Comparison of ENCODE assay signal across 18 cellular contexts in the genomic region with DNA sequence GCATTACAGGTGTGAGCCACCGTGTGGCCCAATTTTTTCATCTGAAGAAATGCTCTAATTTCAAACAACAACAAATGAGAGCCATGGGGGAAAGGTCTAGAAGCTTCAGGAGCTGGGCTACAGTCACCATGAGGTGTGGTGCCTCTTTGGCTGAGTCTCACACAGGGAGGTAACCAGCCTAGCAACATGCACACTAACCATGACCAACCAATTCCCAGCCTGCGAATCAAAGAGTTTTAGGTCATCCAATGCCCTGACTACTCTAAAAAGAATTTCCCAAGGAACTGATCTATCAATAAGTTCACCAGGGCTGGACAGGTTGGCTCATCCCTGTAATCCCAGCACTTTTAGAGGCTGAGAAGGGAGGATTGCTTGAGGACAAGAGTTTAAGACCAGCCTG. TPM values are rescaled to one million over a fixed set of nuclear protein-coding genes. Genes with fewer than 3 reads are reported as not detected.
A peak's percentile ranks its signal among the peaks of the same experiment; 100 is the strongest.
DNase-seq lines count a peak whose midpoint lies in the region; ATAC-seq and TF ChIP-seq lines count a peak whose summit lies in the region.
"Had no signal": no experiment of that assay in that cellular context is flagged by ENCODE, and none has a peak within 500 bp of the region (broad histone marks: within the 10 kb centered on the region; RNA-seq: fewer than 3 reads in every experiment).

No MANE protein-coding gene starts in this region.

- no peak overlapping the region for H3K27ac ChIP-seq in naive thymus-derived CD4-positive, alpha-beta T cell (ENCODE audit: low read depth, low read length)
- H3K27ac ChIP-seq in heart left ventricle = no peak overlapping the region
- H3K27ac ChIP-seq: hepatocyte, ovary, RWPE1, thyroid gland had no signal

- CTCF ChIA-PET in activated CD4-positive, alpha-beta T cell treated with anti-CD3 and anti-CD28 coated beads for 36 hours (lab: Charles Lee) = interaction anchor here (0.6 to 1.5 kb wide), 4 partner anchors 34 to 69 kb away, joined by 3 to 5 read pairs (median 4); a partner anchor contains a TSS
- CTCF ChIA-PET in naive thymus-derived CD4-positive, alpha-beta T cell (lab: Charles Lee) = no interaction called here

- H3K36me3 Mint-ChIP-seq in activated CD4-positive, alpha-beta T cell treated with anti-CD3 and anti-CD28 coated beads for 36 hours (ENCODE audit: low read depth) = peaks cover 25% of the 10 kb centered on the region
- no peaks in the 10 kb centered on the region; the same call in 1 of the 2 replicates for H3K36me3 Mint-ChIP-seq in HFFc6 (ENCODE audit: low read depth)
- peaks cover 5% of the 10 kb centered on the region for H3K36me3 Mint-ChIP-seq in activated naive CD8-positive, alpha-beta T cell
- H3K36me3 Mint-ChIP-seq in naive thymus-derived CD4-positive, alpha-beta T cell = peaks cover 3 to 47% (median 10%) of the 10 kb centered on the region in 5 donors

- no peak overlapping the region for H3K4me3 Mint-ChIP-seq in activated CD4-positive, alpha-beta T cell treated with anti-CD3 and anti-CD28 coated beads for 36 hours
- H3K4me3 Mint-ChIP-seq in HFFc6 = no peak overlapping the region
- no peak overlapping the region for H3K4me3 Mint-ChIP-seq in activated naive CD8-positive, alpha-beta T cell
- peak overlapping the region in 6 of 10 donors; percentile 13 to 65 (median 18) for H3K4me3 Mint-ChIP-seq in naive thymus-derived CD4-positive, alpha-beta T cell

- H3K27me3 ChIP-seq in naive thymus-derived CD4-positive, alpha-beta T cell (ENCODE audit: control insufficient read depth in 2 of 2, insufficient read depth in 2 of 2, low read length in 2 of 2) = no peaks in the 10 kb centered on the region
- no peaks in the 10 kb centered on the region for H3K27me3 ChIP-seq in heart left ventricle
- H3K27me3 ChIP-seq: hepatocyte, ovary, thyroid gland had no signal

- no peak for TF ChIP-seq POLR2A in heart left ventricle (IDR thresholded peaks at IDR 0.05)

- DNase-seq in activated CD4-positive, alpha-beta T cell treated with anti-CD3 and anti-CD28 coated beads for 36 hours = no peak
- no peak for DNase-seq in activated CD4-positive, alpha-beta T cell treated with anti-CD3 and anti-CD28 coated beads, Interleukin-2, amount 50 U/mL, for 4 hours
- DNase-seq in HFFc6 = no peak
- no peak for DNase-seq in naive thymus-derived CD4-positive, alpha-beta T cell
- DNase-seq in heart left ventricle = no peak
- DNase-seq: 8988T; activated CD4-positive, CD25-positive, alpha-beta regulatory T cell; GF-D8; kidney glomerular epithelial cell; NCI-H1092 treated with DMSO at 0.1 percent for 48 hours; ovary; stimulated activated CD4-positive, alpha-beta T cell treated with anti-CD3 and anti-CD28 coated beads, Interleukin-2, amount 100 ng/mL, for 48 hours; thyroid gland had no signal

- H3K4me3 ChIP-seq in naive thymus-derived CD4-positive, alpha-beta T cell (ENCODE audit: low read length) = no peak overlapping the region
- no peak overlapping the region for H3K4me3 ChIP-seq in heart left ventricle
- H3K4me3 ChIP-seq: hepatocyte, ovary, thyroid gland had no signal

- peak overlapping the region; percentile 78 for H3K27ac Mint-ChIP-seq in activated CD4-positive, alpha-beta T cell treated with anti-CD3 and anti-CD28 coated beads for 36 hours
- H3K27ac Mint-ChIP-seq in HFFc6 = peak overlapping the region; percentile 7; the same call in 1 of the 2 replicates
- H3K27ac Mint-ChIP-seq in activated naive CD8-positive, alpha-beta T cell = peak overlapping the region; percentile 68
- peak overlapping the region in 6 of 9 donors; percentile 26 to 89 (median 72) for H3K27ac Mint-ChIP-seq in naive thymus-derived CD4-positive, alpha-beta T cell

- H3K4me1 ChIP-seq in naive thymus-derived CD4-positive, alpha-beta T cell (ENCODE audit: control insufficient read depth in 2 of 2, insufficient read depth in 2 of 2, low read length in 2 of 2) = peaks cover 17 to 30% of the 10 kb centered on the region in 2 donors
- peaks cover 0 to 18% (median 0%) of the 10 kb centered on the region in 12 donors for H3K4me1 ChIP-seq in heart left ventricle

- POLR2A ChIA-PET in activated CD4-positive, alpha-beta T cell treated with anti-CD3 and anti-CD28 coated beads for 36 hours (lab: Charles Lee) = interaction anchor here (0.6 to 0.7 kb wide), 2 partner anchors 14 to 80 kb away, joined by 3 read pairs; no protein-coding TSS in a partner anchor
- POLR2A ChIA-PET in naive thymus-derived CD4-positive, alpha-beta T cell (lab: Charles Lee) = interaction anchor here (0.6 to 7.8 kb wide), 3 partner anchors 11 to 39 kb away, joined by 3 to 49 read pairs (median 5); no protein-coding TSS in a partner anchor

- no peaks in the 10 kb centered on the region for H3K9me3 ChIP-seq in naive thymus-derived CD4-positive, alpha-beta T cell (ENCODE audit: control insufficient read depth in 2 of 3, low read length in 3 of 3)
- H3K9me3 ChIP-seq in heart left ventricle = no peaks in the 10 kb centered on the region
- H3K9me3 ChIP-seq: ovary, thyroid gland had no signal

- no peak for TF ChIP-seq CTCF in HFFc6 (IDR thresholded peaks at IDR 0.05)
- no peak for TF ChIP-seq CTCF in heart left ventricle (IDR thresholded peaks at IDR 0.05)

- 79 to 94% (median 88%) methylated on average over 2 of the region's 2 CpGs for WGBS in heart left ventricle, 4 donors

- intact Hi-C loops in activated CD4-positive, alpha-beta T cell treated with anti-CD3 and anti-CD28 coated beads for 36 hours (cut with DNase I, micrococcal nuclease) = no loop called here
- intact Hi-C loops in naive thymus-derived CD4-positive, alpha-beta T cell (cut with micrococcal nuclease) = no loop called here
- intact Hi-C loops in heart left ventricle (cut with DNase I) = no loop called here

- peaks cover 54% of the 10 kb centered on the region for H3K4me1 Mint-ChIP-seq in activated CD4-positive, alpha-beta T cell treated with anti-CD3 and anti-CD28 coated beads for 36 hours
- H3K4me1 Mint-ChIP-seq in HFFc6 (ENCODE audit: low read depth) = peaks cover 35% of the 10 kb centered on the region
- H3K4me1 Mint-ChIP-seq in activated naive CD8-positive, alpha-beta T cell (ENCODE audit: low read depth) = peaks cover 40% of the 10 kb centered on the region
- peaks cover 23 to 66% (median 43%) of the 10 kb centered on the region in 7 donors for H3K4me1 Mint-ChIP-seq in naive thymus-derived CD4-positive, alpha-beta T cell

- no peak for ATAC-seq in activated CD4-positive, alpha-beta T cell treated with anti-CD3 and anti-CD28 coated beads for 36 hours
- ATAC-seq in naive thymus-derived CD4-positive, alpha-beta T cell = no peak
- ATAC-seq in HG02623 (IDR thresholded peaks at IDR 0.05; ENCODE audit: unreplicated experiment) (no peak), HG03432 (IDR thresholded peaks at IDR 0.05; ENCODE audit: unreplicated experiment) (no peak), heart left ventricle (no peak)

- H3K27me3 Mint-ChIP-seq in activated CD4-positive, alpha-beta T cell treated with anti-CD3 and anti-CD28 coated beads for 36 hours = no peaks in the 10 kb centered on the region
- peaks cover 3% of the 10 kb centered on the region; the same call in 1 of the 2 replicates for H3K27me3 Mint-ChIP-seq in HFFc6 (ENCODE audit: insufficient read depth)
- H3K27me3 Mint-ChIP-seq in activated naive CD8-positive, alpha-beta T cell = no peaks in the 10 kb centered on the region
- no peaks in the 10 kb centered on the region for H3K27me3 Mint-ChIP-seq in naive thymus-derived CD4-positive, alpha-beta T cell

- H3K9me3 Mint-ChIP-seq in activated CD4-positive, alpha-beta T cell treated with anti-CD3 and anti-CD28 coated beads for 36 hours (ENCODE audit: low read depth) = no peaks in the 10 kb centered on the region
- H3K9me3 Mint-ChIP-seq in HFFc6 = no peaks in the 10 kb centered on the region
- no peaks in the 10 kb centered on the region for H3K9me3 Mint-ChIP-seq in activated naive CD8-positive, alpha-beta T cell (ENCODE audit: low read depth)
- no peaks in the 10 kb centered on the region for H3K9me3 Mint-ChIP-seq in naive thymus-derived CD4-positive, alpha-beta T cell

- H3K36me3 ChIP-seq in naive thymus-derived CD4-positive, alpha-beta T cell (ENCODE audit: control insufficient read depth in 2 of 3, insufficient read depth in 3 of 3, low read length in 3 of 3) = peaks cover 0 to 16% (median 0%) of the 10 kb centered on the region in 3 experiments
- H3K36me3 ChIP-seq in heart left ventricle = no peaks in the 10 kb centered on the region
- H3K36me3 ChIP-seq: ovary, thyroid gland had no signal

RNA-seq across cellular contexts. Expression of a gene that starts 29.9 kb away (rescaled TPM):
- total RNA-seq in activated CD4-positive, alpha-beta T cell treated with anti-CD3 and anti-CD28 coated beads for 36 hours = 10 to 100 TPM; 19.4 to 21.2 TPM
- total RNA-seq in HFFc6 (2021; fragmentation: NEBNext Ultra II Directional; extraction: Animal tissue kit (Norgen Biotek cat#: 25700)) = under 1 TPM in 5 of 6 experiments, not detected in 1; 0.23 to 0.40 (median 0.30) TPM
- total RNA-seq in naive thymus-derived CD4-positive, alpha-beta T cell = 10 to 100 TPM; 22.6 to 42.7 (median 42.0) TPM
- polyA plus RNA-seq in naive thymus-derived CD4-positive, alpha-beta T cell = 1 to 10 TPM; 3.8 to 9.2 TPM
- total RNA-seq in heart left ventricle = under 1 TPM in 2 of 9 donors, not detected in 7; 0.43 to 0.69 TPM
- polyA plus RNA-seq in heart left ventricle = under 1 TPM in 1 of 2 donors, not detected in 1; 0.53 TPM

RNA-seq across cellular contexts. Expression of a gene that starts 39.5 kb away (rescaled TPM):
- total RNA-seq in activated CD4-positive, alpha-beta T cell treated with anti-CD3 and anti-CD28 coated beads for 36 hours = 10 to 100 TPM; 21.6 to 33.2 TPM
- 1 to 10 TPM; 2.6 to 4.2 (median 3.2) TPM for total RNA-seq in HFFc6 (2021; fragmentation: NEBNext Ultra II Directional; extraction: Animal tissue kit (Norgen Biotek cat#: 25700))
- total RNA-seq in naive thymus-derived CD4-positive, alpha-beta T cell = 10 to 100 TPM; 64.4 to 91.7 (median 75.0) TPM
- polyA plus RNA-seq in naive thymus-derived CD4-positive, alpha-beta T cell = 10 to 100 TPM; 16.5 to 43.2 TPM
- 1 to 10 TPM in 2 of 9 donors, under 1 TPM in 6, not detected in 1; 0.24 to 6.1 (median 0.74) TPM for total RNA-seq in heart left ventricle
- polyA plus RNA-seq in heart left ventricle = 1 to 10 TPM in 1 of 2 donors, under 1 TPM in 1; 0.46 to 1.6 TPM

RNA-seq across cellular contexts. Expression of a gene that starts 50.5 kb away (rescaled TPM):
- total RNA-seq in activated CD4-positive, alpha-beta T cell treated with anti-CD3 and anti-CD28 coated beads for 36 hours = under 1 TPM; 0.19 to 0.27 TPM
- under 1 TPM; 0.09 to 0.28 (median 0.15) TPM for total RNA-seq in HFFc6 (2021; fragmentation: NEBNext Ultra II Directional; extraction: Animal tissue kit (Norgen Biotek cat#: 25700))
- total RNA-seq in naive thymus-derived CD4-positive, alpha-beta T cell = under 1 TPM in 4 of 5 experiments, not detected in 1; 0.32 to 0.53 (median 0.49) TPM
- under 1 TPM; 0.27 to 0.69 TPM for polyA plus RNA-seq in naive thymus-derived CD4-positive, alpha-beta T cell
- total RNA-seq in heart left ventricle = under 1 TPM in 7 of 9 donors, not detected in 2; 0.07 to 0.61 (median 0.22) TPM
- under 1 TPM; 0.08 to 0.24 TPM for polyA plus RNA-seq in heart left ventricle

RNA-seq across cellular contexts. Expression of a gene that starts 54.9 kb away (rescaled TPM):
- total RNA-seq in activated CD4-positive, alpha-beta T cell treated with anti-CD3 and anti-CD28 coated beads for 36 hours = 10 to 100 TPM; 54.9 to 56.6 TPM
- 10 to 100 TPM; 11.5 to 16.7 (median 13.9) TPM for total RNA-seq in HFFc6 (2021; fragmentation: NEBNext Ultra II Directional; extraction: Animal tissue kit (Norgen Biotek cat#: 25700))
- total RNA-seq in naive thymus-derived CD4-positive, alpha-beta T cell = 100 to 1,000 TPM in 3 of 5 experiments, 10 to 100 TPM in 2; 97.2 to 141 (median 109) TPM
- polyA plus RNA-seq in naive thymus-derived CD4-positive, alpha-beta T cell = 10 to 100 TPM; 32.9 to 68.6 TPM
- 10 to 100 TPM in 2 of 9 donors, 1 to 10 TPM in 7; 1.1 to 21.7 (median 2.5) TPM for total RNA-seq in heart left ventricle
- 1 to 10 TPM; 2.1 TPM for polyA plus RNA-seq in heart left ventricle

RNA-seq across cellular contexts. Expression of a gene that starts 59.8 kb away (rescaled TPM):
- 10 to 100 TPM; 10.7 to 11.4 TPM for total RNA-seq in activated CD4-positive, alpha-beta T cell treated with anti-CD3 and anti-CD28 coated beads for 36 hours
- 1 to 10 TPM; 1.4 to 2.5 (median 2.0) TPM for total RNA-seq in HFFc6 (2021; fragmentation: NEBNext Ultra II Directional; extraction: Animal tissue kit (Norgen Biotek cat#: 25700))
- total RNA-seq in naive thymus-derived CD4-positive, alpha-beta T cell = 10 to 100 TPM in 3 of 5 experiments, 1 to 10 TPM in 2; 3.3 to 18.2 (median 12.7) TPM
- polyA plus RNA-seq in naive thymus-derived CD4-positive, alpha-beta T cell = under 1 TPM in 1 of 2 donors, not detected in 1; 0.68 TPM
- total RNA-seq in heart left ventricle = 1 to 10 TPM in 8 of 9 donors, not detected in 1; 1.2 to 5.4 (median 2.3) TPM
- 1 to 10 TPM; 3.6 to 5.3 TPM for polyA plus RNA-seq in heart left ventricle

Comparison
In these comparisons a context has a peak if more than half of its experiments do, and no peak if none do; other contexts are left out.
1. H3K27ac Mint-ChIP-seq: peak in every context shown above with its lines; median percentile 78 in activated CD4-positive, alpha-beta T cell treated with anti-CD3 and anti-CD28 coated beads for 36 hours; 72 in naive thymus-derived CD4-positive, alpha-beta T cell; 68 in activated naive CD8-positive, alpha-beta T cell; 7 in HFFc6.
2. H3K4me3 Mint-ChIP-seq: peak in naive thymus-derived CD4-positive, alpha-beta T cell (6 of 10); none in activated CD4-positive, alpha-beta T cell treated with anti-CD3 and anti-CD28 coated beads for 36 hours (single experiment), HFFc6 (single experiment) and activated naive CD8-positive, alpha-beta T cell (single experiment).
3. RNA of a gene that starts 29.9 kb away (total RNA-seq): 22.6 to 42.7 TPM in naive thymus-derived CD4-positive, alpha-beta T cell and 19.4 to 21.2 TPM in activated CD4-positive, alpha-beta T cell treated with anti-CD3 and anti-CD28 coated beads for 36 hours; 0.23 to 0.40 TPM in HFFc6 and 0.43 to 0.69 TPM in heart left ventricle; every median in the first group is over 10 times any median in the second.